ENCODE assay signal across 20 cellular contexts in genomic region chr15:38274135-38274534, GRCh38. TPM values are rescaled to one million over a fixed set of nuclear protein-coding genes. Genes with fewer than 3 reads are reported as not detected.
DNase-seq lines count a peak whose midpoint lies in the region; ATAC-seq, FAIRE-seq and TF ChIP-seq lines count a peak whose summit lies in the region.
"Had no signal": no experiment of that assay in that cellular context is flagged by ENCODE, and none has a peak within 500 bp of the region (broad histone marks: within the 10 kb centered on the region; RNA-seq: fewer than 3 reads in every experiment).

No MANE protein-coding gene starts in this region.

- TF ChIP-seq CTCF in OCI-LY1 (IDR thresholded peaks at IDR 0.05; ENCODE audit: low read length) (no peak), endodermal cell (conservative IDR thresholded peaks at IDR 0.05) (no peak), osteoblast (IDR thresholded peaks at IDR 0.05; ENCODE audit: extremely low read depth, low read depth, low read length) (no peak), lower leg skin (IDR thresholded peaks at IDR 0.05) (no peak)

- intact Hi-C loops in lower leg skin (cut with DNase I; ENCODE audit: low total_unique reads): no loop called here

- H3K4me2 ChIP-seq in OCI-LY1 (ENCODE audit: low read length) (peak overlapping the region; percentile 39; the same call in 1 of the 2 replicates), osteoblast (ENCODE audit: insufficient read depth, low read length) (no peak overlapping the region)

- H3K27ac Mint-ChIP-seq in endodermal cell: no peak overlapping the region
- H3K27ac Mint-ChIP-seq: CD8-positive, alpha-beta memory T cell had no signal

- H3K9ac ChIP-seq in OCI-LY1 (ENCODE audit: low read length) (no peak overlapping the region; the same call in 1 of the 2 replicates), endodermal cell (ENCODE audit: extremely low read depth, low read length, poor library complexity, severe bottlenecking) (no peak overlapping the region)

- peaks cover 2% of the 10 kb centered on the region for H3K9me3 Mint-ChIP-seq in endodermal cell
- H3K9me3 Mint-ChIP-seq: CD8-positive, alpha-beta memory T cell had no signal

- peaks cover 6% of the 10 kb centered on the region for H3K4me1 Mint-ChIP-seq in endodermal cell

- ATAC-seq in HG03442 (IDR thresholded peaks at IDR 0.05; ENCODE audit: unreplicated experiment): no peak

- H3K27ac ChIP-seq in OCI-LY1 (ENCODE audit: low read depth, low read length, poor library complexity, severe bottlenecking): peak overlapping the region; percentile 17
- peak overlapping the region; percentile 10 for H3K27ac ChIP-seq in endodermal cell (ENCODE audit: low read depth, low read length)
- peak overlapping the region; percentile 12 for H3K27ac ChIP-seq in osteoblast (ENCODE audit: low read depth, low read length)
- H3K27ac ChIP-seq: SJCRH30 had no signal

- H4K20me1 ChIP-seq in OCI-LY1 (ENCODE audit: insufficient read depth, low read length) (no peaks in the 10 kb centered on the region; the same call in 1 of the 2 replicates), osteoblast (ENCODE audit: insufficient read depth, low read length) (peaks cover 69% of the 10 kb centered on the region)

- no peak overlapping the region for H3K4me3 ChIP-seq in Jurkat, Clone E6-1 (ENCODE audit: low read length)
- H3K4me3 ChIP-seq in OCI-LY1 (ENCODE audit: low read depth, low read length, poor library complexity, severe bottlenecking): no peak overlapping the region
- no peak overlapping the region for H3K4me3 ChIP-seq in endodermal cell (ENCODE audit: low read length)
- no peak overlapping the region for H3K4me3 ChIP-seq in osteoblast (ENCODE audit: insufficient read depth, low read length)
- no peak overlapping the region for H3K4me3 ChIP-seq in lower leg skin (ENCODE audit: low read depth, poor library complexity, severe bottlenecking)
- H3K4me3 ChIP-seq: SJCRH30 had no signal

- H3K27me3 Mint-ChIP-seq in endodermal cell (ENCODE audit: insufficient read depth): no peaks in the 10 kb centered on the region

- peaks cover 33% of the 10 kb centered on the region for H3K36me3 Mint-ChIP-seq in endodermal cell (ENCODE audit: low read depth)
- H3K36me3 Mint-ChIP-seq: CD8-positive, alpha-beta memory T cell had no signal

- H3K9me2 ChIP-seq in OCI-LY1 (ENCODE audit: low read depth, low read length): no peaks in the 10 kb centered on the region

- H2AFZ ChIP-seq in OCI-LY1 (ENCODE audit: low read length) (no peak overlapping the region), osteoblast (ENCODE audit: low read length) (no peak overlapping the region)

- peak; percentile 33 for DNase-seq in Jurkat, Clone E6-1 (ENCODE audit: low read depth, low spot score)
- DNase-seq in endodermal cell (no peak), osteoblast (ENCODE audit: insufficient read length, low spot score, missing footprints) (no peak), GM19239 (ENCODE audit: insufficient read length, low spot score) (no peak), lower leg skin (ENCODE audit: low spot score in 2 of 2) (no peak)
- DNase-seq: ACHN; C1 segment of cervical spinal cord; CD8-positive, alpha-beta memory T cell; DMS53; EL; NCI-H1417 treated with DMSO at 0.1 percent for 48 hours; NCI-H187 treated with DMSO at 0.1 percent for 48 hours; NCI-H2227 treated with DMSO at 0.1 percent for 48 hours; NCI-H524; NCI-H82; SJCRH30 had no signal

- H3K4me1 ChIP-seq in OCI-LY1 (ENCODE audit: insufficient read depth, low read length, severe bottlenecking) (peaks cover 11% of the 10 kb centered on the region), endodermal cell (ENCODE audit: control insufficient read depth, insufficient read depth, low read length) (peaks cover 2% of the 10 kb centered on the region), osteoblast (ENCODE audit: insufficient read depth, low read length) (peaks cover 5% of the 10 kb centered on the region)
- H3K4me1 ChIP-seq: SJCRH30 had no signal

- no peaks in the 10 kb centered on the region for H3F3A ChIP-seq in OCI-LY1 (ENCODE audit: insufficient read depth, low read length)

- H3K4me3 Mint-ChIP-seq in endodermal cell: no peak overlapping the region
- H3K4me3 Mint-ChIP-seq: CD8-positive, alpha-beta memory T cell had no signal

- H3K9me3 ChIP-seq in OCI-LY1 (ENCODE audit: low read length): no peaks in the 10 kb centered on the region
- no peaks in the 10 kb centered on the region for H3K9me3 ChIP-seq in endodermal cell (ENCODE audit: control insufficient read depth, low read length)
- H3K9me3 ChIP-seq in osteoblast (ENCODE audit: low read depth, low read length): no peaks in the 10 kb centered on the region
- H3K9me3 ChIP-seq: SJCRH30 had no signal

- no peak for TF ChIP-seq POLR2A in lower leg skin (IDR thresholded peaks at IDR 0.05)

- no peaks in the 10 kb centered on the region for H3K36me3 ChIP-seq in OCI-LY1 (ENCODE audit: insufficient read depth, low read length)
- H3K36me3 ChIP-seq in endodermal cell (ENCODE audit: control insufficient read depth, insufficient read depth, low read length): peaks cover 56% of the 10 kb centered on the region
- H3K36me3 ChIP-seq in osteoblast (ENCODE audit: insufficient read depth, low read length): no peaks in the 10 kb centered on the region

- no peaks in the 10 kb centered on the region for H3K27me3 ChIP-seq in OCI-LY1 (ENCODE audit: insufficient read depth, low read length)
- H3K27me3 ChIP-seq in endodermal cell (ENCODE audit: control insufficient read depth, insufficient read depth, low read length, poor library complexity, severe bottlenecking): no peaks in the 10 kb centered on the region
- H3K27me3 ChIP-seq in osteoblast (ENCODE audit: insufficient read depth, low read length): no peaks in the 10 kb centered on the region
- H3K27me3 ChIP-seq: SJCRH30 had no signal

- 100% methylated on average over 1 of the region's 1 CpG for WGBS in endodermal cell (ENCODE audit: insufficient coverage in 1 of 2, insufficient read length in 1 of 2), 2 experiments
- 23 to 48% methylated on average over 1 of the region's 1 CpG for WGBS in lower leg skin, 2 donors

- peaks cover 10% of the 10 kb centered on the region for H3K79me2 ChIP-seq in OCI-LY1 (ENCODE audit: insufficient read depth, low read length)
- H3K79me2 ChIP-seq in osteoblast (ENCODE audit: insufficient read depth, low read length): peaks cover 99% of the 10 kb centered on the region

- no peak for FAIRE-seq in GM19239 (lab: Jason Lieb, UNC)
- FAIRE-seq: GM12891, H1 had no signal

RNA-seq across cellular contexts. Expression of gene SPRED1, which starts 21.5 kb away (rescaled TPM):
- polyA plus RNA-seq in Jurkat, Clone E6-1 (2012; ENCODE audit: insufficient read depth, insufficient read length): 4.8 TPM
- 10 to 100 TPM; 50.8 to 61.7 TPM for total RNA-seq in endodermal cell
- polyA plus RNA-seq in endodermal cell (2013, experiment 1 of 2): 40.7 TPM
- polyA plus RNA-seq in endodermal cell (2013, experiment 2 of 2): 43.1 TPM
- 32.6 and 32.7 TPM in 2 replicates for total RNA-seq in osteoblast
- 10 to 100 TPM in 3 of 4 donors, 1 to 10 TPM in 1; 8.8 to 14.8 (median 11.5) TPM for total RNA-seq in lower leg skin
